8 cellular contexts compared by ENCODE assay signal in the genomic region with DNA sequence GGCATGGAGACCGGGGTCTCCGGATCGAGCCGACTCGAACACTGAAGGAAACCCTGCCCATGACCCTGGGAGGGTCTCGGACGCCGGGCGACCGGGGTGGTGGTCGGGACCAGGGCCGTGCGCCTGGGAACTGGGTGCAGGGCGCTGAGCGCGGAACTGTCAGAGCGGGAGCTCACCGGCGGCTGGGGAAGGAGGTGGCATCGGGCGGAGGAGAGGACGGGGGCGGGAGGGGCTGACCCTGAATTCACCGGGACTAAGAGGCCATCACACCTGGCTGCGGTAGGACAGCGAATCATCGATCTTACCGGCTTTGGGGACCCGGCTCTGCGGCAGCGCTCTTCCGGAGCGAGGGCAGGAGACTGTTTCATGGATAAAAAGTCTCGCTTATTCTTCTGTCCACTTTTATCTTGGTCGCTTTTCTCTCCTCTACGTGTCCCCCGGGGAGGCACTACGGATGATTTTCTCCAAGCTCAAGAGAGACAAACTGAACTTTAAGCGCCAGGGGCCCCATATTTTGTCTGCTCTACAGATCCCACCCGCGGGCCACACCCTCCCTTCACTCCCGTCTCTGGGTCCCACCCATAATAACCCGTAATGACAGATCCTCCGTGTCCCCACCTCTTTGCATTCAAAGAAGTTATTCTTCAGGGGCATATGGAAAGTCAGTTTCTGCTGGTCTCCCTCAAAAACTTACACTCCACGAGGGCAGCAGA. TPM values are rescaled to one million over a fixed set of nuclear protein-coding genes. Genes with fewer than 3 reads are reported as not detected.
A peak's percentile ranks its signal among the peaks of the same experiment; 100 is the strongest.
DNase-seq lines count a peak whose midpoint lies in the region; ATAC-seq and TF ChIP-seq lines count a peak whose summit lies in the region.

CORIN (minus strand) TSS at position 486 of the 713 bp plus-strand sequence; CDS start at position 368, 118 bp downstream.

- H3K4me2 ChIP-seq in OCI-LY7 (ENCODE audit: low read length), result peak within 1 kb of the TSS; percentile 86

- H3K4me1 ChIP-seq in OCI-LY7 (ENCODE audit: insufficient read depth, low read length, poor library complexity, severe bottlenecking), result peaks cover 9% of the 10 kb centered on the region
- peaks cover 4 to 29% (median 25%) of the 10 kb centered on the region in 5 donors for H3K4me1 ChIP-seq in subcutaneous abdominal adipose tissue (ENCODE audit: control insufficient read depth in 5 of 5, insufficient read depth in 5 of 5, low read length in 5 of 5)

- H3K9me3 ChIP-seq in OCI-LY7 (ENCODE audit: low read length) (peaks cover 10% of the 10 kb centered on the region; the same call in 1 of the 2 replicates), subcutaneous abdominal adipose tissue (ENCODE audit: control insufficient read depth in 5 of 5, low read length in 5 of 5) (no peaks in the 10 kb centered on the region)

- H3K79me2 ChIP-seq in OCI-LY7 (ENCODE audit: insufficient read depth, low read depth, low read length), result no peaks in the 10 kb centered on the region

- 1 to 5% methylated on average over 21 to 33 of the region's 45 CpGs for WGBS in lower leg skin, 2 donors

- BruUV-seq in OCI-LY7 (replicated peaks; lab: Mats Ljungman, UMichigan), result no TSS peak

- peak within 1 kb of the TSS; percentile 80 for H2AFZ ChIP-seq in OCI-LY7 (ENCODE audit: low read length)

- POLR2A ChIA-PET in OCI-LY7 (lab: Charles Lee), result interaction anchor here (0.6 kb wide), 1 partner anchor 167 kb away, joined by 3 read pairs; no protein-coding TSS in a partner anchor

- intact Hi-C loops in OCI-LY7 (cut with micrococcal nuclease; ENCODE audit: unreplicated experiment) (loop anchor here (2.0 to 5.0 kb wide), 4 partner anchors 95 to 250 kb away; no protein-coding TSS in a partner anchor), lower leg skin (cut with DNase I; ENCODE audit: low total_unique reads) (loop anchor here (10.0 kb wide), 1 partner anchor 153 kb away; no protein-coding TSS in a partner anchor)

- DNase-seq in OCI-LY7 (ENCODE audit: low spot score), result no peak
- no peak for DNase-seq in cerebellum (ENCODE audit: low spot score)
- no peak for DNase-seq in lower leg skin (ENCODE audit: low spot score in 2 of 2)
- no peak for DNase-seq in amniotic stem cell (lab: John Stamatoyannopoulos, UW)

- H3K36me3 ChIP-seq in OCI-LY7 (ENCODE audit: insufficient read depth, low read length) (peaks cover 6% of the 10 kb centered on the region), subcutaneous abdominal adipose tissue (ENCODE audit: control insufficient read depth in 5 of 5, insufficient read depth in 5 of 5, low read length in 5 of 5) (peaks cover 0 to 4% (median 0%) of the 10 kb centered on the region in 5 donors)

- no peaks in the 10 kb centered on the region for H4K20me1 ChIP-seq in OCI-LY7 (ENCODE audit: insufficient read depth, low read length)

- no peaks in the 10 kb centered on the region for H3K9me2 ChIP-seq in OCI-LY7 (ENCODE audit: insufficient read depth, low read length)

- no peak for TF ChIP-seq POLR2A in lower leg skin (IDR thresholded peaks at IDR 0.05)

- H3K9ac ChIP-seq in subcutaneous abdominal adipose tissue (ENCODE audit: low read length in 5 of 5), result peak within 1 kb of the TSS in 2 of 5 donors; percentile 57 to 66

- H3K27ac ChIP-seq in OCI-LY7 (ENCODE audit: low read depth, low read length, poor library complexity, severe bottlenecking), result no peak within 1 kb of the TSS
- H3K27ac ChIP-seq in subcutaneous abdominal adipose tissue (ENCODE audit: low read depth, low read length), result no peak within 1 kb of the TSS

- peak within 1 kb of the TSS; percentile 60 for H3K4me3 ChIP-seq in GM12875 (ENCODE audit: low read depth, low read length)
- H3K4me3 ChIP-seq in OCI-LY7 (ENCODE audit: low read depth, low read length, poor library complexity, severe bottlenecking), result peak within 1 kb of the TSS; percentile 68
- peak within 1 kb of the TSS; percentile 52 for H3K4me3 ChIP-seq in lower leg skin (ENCODE audit: low read depth, poor library complexity, severe bottlenecking)
- H3K4me3 ChIP-seq in subcutaneous abdominal adipose tissue (ENCODE audit: low read depth in 1 of 5, low read length in 5 of 5), result peak within 1 kb of the TSS; percentile 40 to 64 (median 61)

- CTCF ChIA-PET in OCI-LY7 (lab: Charles Lee; ENCODE audit: unreplicated experiment), result interaction anchor here (0.6 kb wide), 1 partner anchor 155 kb away, joined by 6 read pairs; no protein-coding TSS in a partner anchor

- peaks cover 0 to 8% (median 5%) of the 10 kb centered on the region in 5 donors for H3K27me3 ChIP-seq in subcutaneous abdominal adipose tissue (ENCODE audit: control insufficient read depth in 5 of 5, insufficient read depth in 4 of 5, low read length in 5 of 5)

- TF ChIP-seq CTCF in GM12875 (IDR thresholded peaks at IDR 0.05; ENCODE audit: borderline replicate concordance, insufficient read depth, low read depth, low read length), result no peak
- TF ChIP-seq CTCF in OCI-LY7 (conservative IDR thresholded peaks at IDR 0.05; ENCODE audit: low read length), result no peak
- no peak for TF ChIP-seq CTCF in lower leg skin (IDR thresholded peaks at IDR 0.05)

- ATAC-seq in HG02571 (IDR thresholded peaks at IDR 0.05; ENCODE audit: unreplicated experiment) (peak; percentile 7), GM19328 (IDR thresholded peaks at IDR 0.05; ENCODE audit: unreplicated experiment) (no peak)

RNA-seq across cellular contexts. Expression of gene CORIN, which starts in this region (rescaled TPM):
- 0.31 TPM in 1 of 2 replicates, not detected in the other for total RNA-seq in OCI-LY7 (2014; rRNA removed; shearing (Covaris generic))
- total RNA-seq in OCI-LY7 (2022) (0.40 TPM in 1 of 2 replicates, not detected in the other), cerebellum (12.9 TPM), lower leg skin (10 to 100 TPM in 1 of 4 donors, 1 to 10 TPM in 1, under 1 TPM in 2; 0.15 to 17.6 (median 1.7) TPM)
